ENCODE assay signal across 9 cellular contexts in genomic region chr1:23958040-23958809, GRCh38. TPM values are rescaled to one million over a fixed set of nuclear protein-coding genes. Genes with fewer than 3 reads are reported as not detected.
DNase-seq lines count a peak whose midpoint lies in the region; ATAC-seq and TF ChIP-seq lines count a peak whose summit lies in the region.
"Not testable (repeated sequence)": the region's sequence is repeated elsewhere in the genome, so short reads cannot be mapped to it uniquely, and the experiment has no call there.
"Had no signal": no experiment of that assay in that cellular context is flagged by ENCODE, and none has a peak within 500 bp of the region (broad histone marks: within the 10 kb centered on the region; RNA-seq: fewer than 3 reads in every experiment).

No MANE protein-coding gene starts in this region.

- peaks cover 27% of the 10 kb centered on the region for H3K36me3 Mint-ChIP-seq in activated naive CD4-positive, alpha-beta T cell treated with anti-CD3 and anti-CD28 coated beads for 36 hours (ENCODE audit: low read depth)
- peaks cover 25% of the 10 kb centered on the region for H3K36me3 Mint-ChIP-seq in nephron progenitor cell (ENCODE audit: low read depth)

- peak overlapping the region; percentile 99 for H3K4me3 Mint-ChIP-seq in activated naive CD4-positive, alpha-beta T cell treated with anti-CD3 and anti-CD28 coated beads for 36 hours
- peak overlapping the region; percentile 100 for H3K4me3 Mint-ChIP-seq in nephron progenitor cell

- intact Hi-C loops in activated naive CD4-positive, alpha-beta T cell treated with anti-CD3 and anti-CD28 coated beads for 36 hours (cut with micrococcal nuclease), result loop anchor here (2.0 to 10.0 kb wide), 5 partner anchors 53 to 524 kb away; partner anchors contain the start of genes HMGCL, ID3 and IFNLR1
- intact Hi-C loops in stomach (cut with DNase I; ENCODE audit: low total_unique reads), result not testable (repeated sequence)

- not testable (repeated sequence) for H3K36me3 ChIP-seq in BJ (ENCODE audit: control insufficient read depth, insufficient read depth, low read length); duodenal mucosa (ENCODE audit: control insufficient read depth in 1 of 2, insufficient read depth in 2 of 2, low read length in 2 of 2); iPS-15b (ENCODE audit: control insufficient read depth, insufficient read depth, low read length)
- peaks cover 15% of the 10 kb centered on the region for H3K36me3 ChIP-seq in HUES48 (ENCODE audit: control insufficient read depth, insufficient read depth, low read length)
- peaks cover 21% of the 10 kb centered on the region for H3K36me3 ChIP-seq in RWPE2 (ENCODE audit: low read depth)
- peaks cover 3 to 16% (median 10%) of the 10 kb centered on the region in 4 donors for H3K36me3 ChIP-seq in stomach

- H3K9ac ChIP-seq in HUES48 (ENCODE audit: low read depth, low read length) (peak overlapping the region; percentile 81), duodenal mucosa (ENCODE audit: low read depth in 1 of 2, low read length in 2 of 2) (peak overlapping the region; percentile 92 to 99)
- H3K9ac ChIP-seq in iPS-15b (ENCODE audit: low read depth, low read length), result not testable (repeated sequence)

- H3K9me3 ChIP-seq in HUES48 (ENCODE audit: control insufficient read depth, insufficient read depth, low read length); RWPE2 (ENCODE audit: severe bottlenecking); duodenal mucosa (ENCODE audit: control insufficient read depth in 1 of 2, low read length in 2 of 2); iPS-15b (ENCODE audit: control insufficient read depth, insufficient read depth, low read length); stomach: not testable (repeated sequence)

- CTCF ChIA-PET in BJ (lab: Yijun Ruan, JAX), result interaction anchor here (0.7 to 1.0 kb wide), 2 partner anchors 22 to 70 kb away, joined by 3 read pairs; partner anchors contain the start of gene SRSF10
- CTCF ChIA-PET in activated naive CD4-positive, alpha-beta T cell treated with anti-CD3 and anti-CD28 coated beads for 36 hours (lab: Charles Lee), result interaction anchor here (0.8 to 1.7 kb wide), 4 partner anchors 8 to 41 kb away, joined by 3 to 6 read pairs (median 4); partner anchors contain the start of gene SRSF10

- H3K4me3 ChIP-seq in BJ (ENCODE audit: low read depth, low read length) (peak overlapping the region; percentile 85), HUES48 (ENCODE audit: low read depth, low read length) (peak overlapping the region; percentile 98), RWPE2 (ENCODE audit: severe bottlenecking) (peak overlapping the region; percentile 90), duodenal mucosa (ENCODE audit: low read depth in 1 of 2, low read length in 2 of 2) (peak overlapping the region; percentile 74 to 84), iPS-15b (ENCODE audit: low read depth, low read length) (peak overlapping the region; percentile 90), stomach (peak overlapping the region; percentile 65 to 80 (median 72))

- H3K27ac Mint-ChIP-seq in activated naive CD4-positive, alpha-beta T cell treated with anti-CD3 and anti-CD28 coated beads for 36 hours, result peak overlapping the region; percentile 100
- peak overlapping the region; percentile 100 for H3K27ac Mint-ChIP-seq in nephron progenitor cell

- ATAC-seq in RWPE2 (ENCODE audit: low read depth), result not testable (repeated sequence)

- not testable (repeated sequence) for H3K9me3 Mint-ChIP-seq in activated naive CD4-positive, alpha-beta T cell treated with anti-CD3 and anti-CD28 coated beads for 36 hours; nephron progenitor cell

- not testable (repeated sequence) for TF ChIP-seq POLR2A in stomach (IDR thresholded peaks at IDR 0.05)

- not testable (repeated sequence) for TF ChIP-seq CTCF in BJ (IDR thresholded peaks at IDR 0.05; ENCODE audit: insufficient read depth, low read depth, low read length); RWPE2 (IDR thresholded peaks at IDR 0.05; ENCODE audit: poor library complexity, severe bottlenecking); nephron progenitor cell (IDR thresholded peaks at IDR 0.05); stomach (IDR thresholded peaks at IDR 0.05)

- H3K27me3 ChIP-seq in BJ (ENCODE audit: control insufficient read depth, insufficient read depth, low read length); HUES48 (ENCODE audit: control insufficient read depth, insufficient read depth, low read length); RWPE2 (ENCODE audit: insufficient read depth, poor library complexity, severe bottlenecking); duodenal mucosa (ENCODE audit: control insufficient read depth in 1 of 2, insufficient read depth in 2 of 2, low read length in 2 of 2); iPS-15b (ENCODE audit: control insufficient read depth, insufficient read depth, low read length); stomach: not testable (repeated sequence)

- H3K27ac ChIP-seq in HUES48 (ENCODE audit: low read depth, low read length) (peak overlapping the region; percentile 100), RWPE2 (ENCODE audit: poor library complexity, severe bottlenecking) (peak overlapping the region; percentile 98), duodenal mucosa (ENCODE audit: low read depth, low read length) (peak overlapping the region; percentile 98), stomach (peak overlapping the region; percentile 57 to 100 (median 97))

- POLR2A ChIA-PET in BJ (lab: Charles Lee), result not testable (repeated sequence)

- not testable (repeated sequence) for TF ChIP-seq EP300 in stomach (IDR thresholded peaks at IDR 0.05)

- DNase-seq in BJ (ENCODE audit: low read depth); RWPE2 (ENCODE audit: low spot score); nephron progenitor cell; stomach: not testable (repeated sequence)
- peak; percentile 17 for DNase-seq in activated naive CD4-positive, alpha-beta T cell treated with anti-CD3 and anti-CD28 coated beads for 36 hours

- peaks cover 51% of the 10 kb centered on the region for H3K4me1 Mint-ChIP-seq in activated naive CD4-positive, alpha-beta T cell treated with anti-CD3 and anti-CD28 coated beads for 36 hours (ENCODE audit: low read depth)
- peaks cover 66% of the 10 kb centered on the region for H3K4me1 Mint-ChIP-seq in nephron progenitor cell

- 34 to 48% (median 41%) methylated on average over 19 of the region's 19 CpGs for WGBS in stomach, 5 donors

- H3K4me1 ChIP-seq in HUES48 (ENCODE audit: control insufficient read depth, insufficient read depth, low read length) (peaks cover 11% of the 10 kb centered on the region), RWPE2 (ENCODE audit: insufficient read depth, poor library complexity, severe bottlenecking) (peaks cover 44% of the 10 kb centered on the region), duodenal mucosa (ENCODE audit: control insufficient read depth in 1 of 2, insufficient read depth in 2 of 2, low read length in 2 of 2) (peaks cover 17 to 33% of the 10 kb centered on the region in 2 donors), stomach (peaks cover 35 to 76% (median 65%) of the 10 kb centered on the region in 4 donors)
- H3K4me1 ChIP-seq in iPS-15b (ENCODE audit: control insufficient read depth, insufficient read depth, low read length), result not testable (repeated sequence)

- H3K27me3 Mint-ChIP-seq in activated naive CD4-positive, alpha-beta T cell treated with anti-CD3 and anti-CD28 coated beads for 36 hours (ENCODE audit: low read depth); nephron progenitor cell (ENCODE audit: low read depth, poor library complexity): not testable (repeated sequence)

RNA-seq across cellular contexts. Expression of gene PNRC2, which starts 1.4 kb away (rescaled TPM):
- 30.0 and 51.1 TPM in 2 replicates for polyA plus RNA-seq in BJ (2011; rRNA removed)
- polyA minus RNA-seq in BJ (2011; rRNA and poly(A)+ RNA removed), result 22.0 and 27.6 TPM in 2 replicates
- 100 to 1,000 TPM; 178 to 209 TPM for total RNA-seq in activated naive CD4-positive, alpha-beta T cell treated with anti-CD3 and anti-CD28 coated beads for 36 hours
- 100 to 1,000 TPM in 1 of 5 donors, 10 to 100 TPM in 4; 38.5 to 181 (median 66.6) TPM for total RNA-seq in stomach
- 100 to 1,000 TPM in 2 of 3 donors, 10 to 100 TPM in 1; 59.3 to 172 (median 103) TPM for polyA plus RNA-seq in stomach

RNA-seq across cellular contexts. Expression of gene SRSF10, which starts 21.9 kb away (rescaled TPM):
- polyA plus RNA-seq in BJ (2011; rRNA removed) (55.1 and 97.8 TPM in 2 replicates), stomach (10 to 100 TPM; 41.7 to 54.9 (median 43.3) TPM)
- polyA minus RNA-seq in BJ (2011; rRNA and poly(A)+ RNA removed), result 47.1 and 57.8 TPM in 2 replicates
- 100 to 1,000 TPM; 169 to 178 TPM for total RNA-seq in activated naive CD4-positive, alpha-beta T cell treated with anti-CD3 and anti-CD28 coated beads for 36 hours
- total RNA-seq in stomach, result 100 to 1,000 TPM in 4 of 5 donors, 10 to 100 TPM in 1; 60.7 to 285 (median 136) TPM

RNA-seq across cellular contexts. Expression of gene CNR2, which starts 45.1 kb away (rescaled TPM):
- polyA plus RNA-seq in BJ (2011; rRNA removed) (not detected in 2 replicates), stomach (under 1 TPM in 1 of 3 donors, not detected in 2; 0.23 TPM)
- polyA minus RNA-seq in BJ (2011; rRNA and poly(A)+ RNA removed), result not detected in 2 replicates
- not detected for total RNA-seq in activated naive CD4-positive, alpha-beta T cell treated with anti-CD3 and anti-CD28 coated beads for 36 hours
- total RNA-seq in stomach, result under 1 TPM in 1 of 5 donors, not detected in 4; 0.18 TPM
- total RNA-seq: HT1080 had no signal
